In genomic region chr2:232877940-232878511, GRCh38 we compare ENCODE assay signal across 1 cellular context.
TF ChIP-seq lines count a peak whose summit lies in the region.

No MANE protein-coding gene starts in this region.

TF ChIP-seq in A549, 52 proteins besides CTCF, POLR2A, EP300 and RAD21 (continued from another document):
- no peak for TF ChIP-seq REST (IDR thresholded peaks at IDR 0.05)
- no peak for TF ChIP-seq ATOH8 (CRISPR knock-in tag; IDR thresholded peaks at IDR 0.05; ENCODE audit: low read depth)
- TF ChIP-seq RFX5 (IDR thresholded peaks at IDR 0.05): no peak
- no peak for TF ChIP-seq JUNB (IDR thresholded peaks at IDR 0.05)
- no peak for TF ChIP-seq FOXS1 (CRISPR knock-in tag; IDR thresholded peaks at IDR 0.05)
- no peak for TF ChIP-seq RNF2 (IDR thresholded peaks at IDR 0.05; ENCODE audit: borderline replicate concordance, low read depth)
- no peak for TF ChIP-seq RARB (CRISPR knock-in tag; IDR thresholded peaks at IDR 0.05)
- no peak for TF ChIP-seq TFCP2L1 (CRISPR knock-in tag; IDR thresholded peaks at IDR 0.05)
- no peak for TF ChIP-seq MAFK (IDR thresholded peaks at IDR 0.05; ENCODE audit: partially characterized antibody)
- TF ChIP-seq NR3C1 (IDR thresholded peaks at IDR 0.05): no peak
- no peak for TF ChIP-seq NFE2L2 (conservative IDR thresholded peaks at IDR 0.05; ENCODE audit: low read length)
- no peak for TF ChIP-seq ZSCAN20 (CRISPR knock-in tag; IDR thresholded peaks at IDR 0.05)
- no peak for TF ChIP-seq MAX (IDR thresholded peaks at IDR 0.05)
- no peak for TF ChIP-seq NPAS2 (CRISPR knock-in tag; IDR thresholded peaks at IDR 0.05; ENCODE audit: borderline replicate concordance)
